Comparison of ENCODE assay signal across 1 cellular context in the genomic region with DNA sequence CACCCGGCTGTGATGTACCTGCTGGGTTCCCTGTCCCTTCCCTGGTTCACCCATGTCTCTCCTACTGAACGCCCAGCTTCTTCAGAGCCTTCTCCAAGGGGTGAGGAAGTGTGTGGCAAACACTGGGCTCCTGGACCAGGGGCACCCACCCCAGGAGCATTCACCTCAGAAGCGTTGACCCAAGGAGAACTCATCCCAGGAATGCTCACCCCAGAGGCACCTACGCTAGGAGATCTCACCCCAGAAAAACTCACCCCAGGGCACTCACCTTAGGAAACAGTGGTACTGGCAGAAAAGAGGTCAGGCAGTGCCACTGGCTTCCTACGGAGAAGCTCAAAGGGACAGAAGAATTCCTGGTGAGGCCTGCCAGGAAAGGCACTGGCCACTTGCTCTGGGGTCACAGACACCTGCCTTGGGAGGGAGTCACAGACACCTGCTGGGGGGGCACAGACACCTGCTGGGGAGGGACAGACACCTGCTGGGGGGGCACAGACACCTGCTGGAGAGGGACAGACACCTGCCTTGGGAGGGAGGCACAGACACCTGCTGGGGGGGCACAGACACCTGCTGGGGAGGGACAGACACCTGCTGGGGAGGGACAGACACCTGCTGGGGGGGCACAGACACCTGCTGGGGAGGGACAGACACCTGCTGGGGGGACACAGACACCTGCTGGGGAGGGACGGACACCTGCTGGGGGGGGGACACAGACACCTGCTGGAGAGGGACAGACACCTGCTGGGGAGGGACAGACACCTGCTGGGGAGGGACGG.
TF ChIP-seq lines count a peak whose summit lies in the region.

No MANE protein-coding gene starts in this region.

TF ChIP-seq in HEK293, 187 proteins besides CTCF, POLR2A, EP300 and RAD21:
- peak; percentile 28; the same call in 1 of the 2 replicates for TF ChIP-seq ZEB2 (tag by site-specific recombination; IDR thresholded peaks at IDR 0.05)
- TF ChIP-seq, protein P1, sequence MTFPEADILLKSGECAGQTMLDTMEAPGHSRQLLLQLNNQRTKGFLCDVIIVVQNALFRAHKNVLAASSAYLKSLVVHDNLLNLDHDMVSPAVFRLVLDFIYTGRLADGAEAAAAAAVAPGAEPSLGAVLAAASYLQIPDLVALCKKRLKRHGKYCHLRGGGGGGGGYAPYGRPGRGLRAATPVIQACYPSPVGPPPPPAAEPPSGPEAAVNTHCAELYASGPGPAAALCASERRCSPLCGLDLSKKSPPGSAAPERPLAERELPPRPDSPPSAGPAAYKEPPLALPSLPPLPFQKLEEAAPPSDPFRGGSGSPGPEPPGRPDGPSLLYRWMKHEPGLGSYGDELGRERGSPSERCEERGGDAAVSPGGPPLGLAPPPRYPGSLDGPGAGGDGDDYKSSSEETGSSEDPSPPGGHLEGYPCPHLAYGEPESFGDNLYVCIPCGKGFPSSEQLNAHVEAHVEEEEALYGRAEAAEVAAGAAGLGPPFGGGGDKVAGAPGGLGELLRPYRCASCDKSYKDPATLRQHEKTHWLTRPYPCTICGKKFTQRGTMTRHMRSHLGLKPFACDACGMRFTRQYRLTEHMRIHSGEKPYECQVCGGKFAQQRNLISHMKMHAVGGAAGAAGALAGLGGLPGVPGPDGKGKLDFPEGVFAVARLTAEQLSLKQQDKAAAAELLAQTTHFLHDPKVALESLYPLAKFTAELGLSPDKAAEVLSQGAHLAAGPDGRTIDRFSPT (tag by site-specific recombination; IDR thresholded peaks at IDR 0.05), result peak; percentile 71; the same call in 1 of the 2 replicates
